8 cellular contexts compared by ENCODE assay signal in genomic region chr11:128694618-128695481, GRCh38. TPM values are rescaled to one million over a fixed set of nuclear protein-coding genes. Genes with fewer than 3 reads are reported as not detected.
DNase-seq lines count a peak whose midpoint lies in the region; ATAC-seq and TF ChIP-seq lines count a peak whose summit lies in the region.

No MANE protein-coding gene starts in this region.

- H3K4me1 ChIP-seq in endodermal cell (ENCODE audit: control insufficient read depth, insufficient read depth, low read length): no peaks in the 10 kb centered on the region

- peak overlapping the region; percentile 93 for H3K4me3 Mint-ChIP-seq in T-helper 2 cell treated with Interferon-gamma antibody and Interleukin-4, amounts not matched to agents 5 μg/mL and 100 μg/mL, for 36 hours
- H3K4me3 Mint-ChIP-seq in endodermal cell (peak overlapping the region; percentile 55), nephron (peak overlapping the region; percentile 84 to 89 (median 87))

- H3K9ac ChIP-seq in endodermal cell (ENCODE audit: extremely low read depth, low read length, poor library complexity, severe bottlenecking): no peak overlapping the region

- peaks cover 46% of the 10 kb centered on the region for H3K4me1 Mint-ChIP-seq in T-helper 2 cell treated with Interferon-gamma antibody and Interleukin-4, amounts not matched to agents 5 μg/mL and 100 μg/mL, for 36 hours (ENCODE audit: low read depth)
- peaks cover 32% of the 10 kb centered on the region for H3K4me1 Mint-ChIP-seq in endodermal cell
- peaks cover 34% of the 10 kb centered on the region for H3K4me1 Mint-ChIP-seq in nephron

- WGBS in endodermal cell (ENCODE audit: insufficient coverage in 1 of 2, insufficient read length in 1 of 2), 2 experiments: 3 to 6% methylated on average over 38 to 70 of the region's 70 CpGs

- peaks cover 28% of the 10 kb centered on the region for H3K36me3 Mint-ChIP-seq in T-helper 2 cell treated with Interferon-gamma antibody and Interleukin-4, amounts not matched to agents 5 μg/mL and 100 μg/mL, for 36 hours (ENCODE audit: low read depth)
- H3K36me3 Mint-ChIP-seq in endodermal cell (ENCODE audit: low read depth) (no peaks in the 10 kb centered on the region), nephron (ENCODE audit: low read depth) (peaks cover 4% of the 10 kb centered on the region)

- peak overlapping the region; percentile 92 for H3K27ac Mint-ChIP-seq in T-helper 2 cell treated with Interferon-gamma antibody and Interleukin-4, amounts not matched to agents 5 μg/mL and 100 μg/mL, for 36 hours
- H3K27ac Mint-ChIP-seq in endodermal cell: no peak overlapping the region
- H3K27ac Mint-ChIP-seq in nephron: peak overlapping the region in 2 of 3 experiments; percentile 59 to 77

- H3K27me3 Mint-ChIP-seq in T-helper 2 cell treated with Interferon-gamma antibody and Interleukin-4, amounts not matched to agents 5 μg/mL and 100 μg/mL, for 36 hours (ENCODE audit: low read depth): peaks cover 29% of the 10 kb centered on the region
- H3K27me3 Mint-ChIP-seq in endodermal cell (ENCODE audit: insufficient read depth): peaks cover 89% of the 10 kb centered on the region
- H3K27me3 Mint-ChIP-seq in nephron (ENCODE audit: low read depth): peaks cover 90% of the 10 kb centered on the region

- no peaks in the 10 kb centered on the region for H3K9me3 ChIP-seq in endodermal cell (ENCODE audit: control insufficient read depth, low read length)

- peak; percentile 45 for DNase-seq in ELR (ENCODE audit: low read depth)
- no peak for DNase-seq in HFF-Myc (ENCODE audit: extremely low read depth, low read depth)
- no peak for DNase-seq in T-helper 2 cell treated with Interferon-gamma antibody and Interleukin-4, amounts not matched to agents 5 μg/mL and 100 μg/mL, for 36 hours (ENCODE audit: low spot score)
- DNase-seq in endodermal cell: peak; percentile 82
- no peak for DNase-seq in NCI-H1105 treated with DMSO at 0.1 percent for 48 hours (lab: John Stamatoyannopoulos, UW)

- H3K36me3 ChIP-seq in endodermal cell (ENCODE audit: control insufficient read depth, insufficient read depth, low read length): no peaks in the 10 kb centered on the region

- peaks cover 94% of the 10 kb centered on the region for H3K27me3 ChIP-seq in endodermal cell (ENCODE audit: control insufficient read depth, insufficient read depth, low read length, poor library complexity, severe bottlenecking)

- H3K9me3 Mint-ChIP-seq in T-helper 2 cell treated with Interferon-gamma antibody and Interleukin-4, amounts not matched to agents 5 μg/mL and 100 μg/mL, for 36 hours: no peaks in the 10 kb centered on the region
- H3K9me3 Mint-ChIP-seq in endodermal cell: no peaks in the 10 kb centered on the region
- no peaks in the 10 kb centered on the region for H3K9me3 Mint-ChIP-seq in nephron

- H3K27ac ChIP-seq in endodermal cell (ENCODE audit: low read depth, low read length): no peak overlapping the region

- ATAC-seq in HG03108 (IDR thresholded peaks at IDR 0.05; ENCODE audit: unreplicated experiment) (no peak), HG02623 (IDR thresholded peaks at IDR 0.05; ENCODE audit: unreplicated experiment) (no peak)

- TF ChIP-seq CTCF in HFF-Myc (IDR thresholded peaks at IDR 0.05; ENCODE audit: low read depth, low read length, missing control alignments) (no peak), endodermal cell (conservative IDR thresholded peaks at IDR 0.05) (no peak), nephron (IDR thresholded peaks at IDR 0.05; ENCODE audit: unreplicated experiment in 3 of 3) (no peak)

- H3K4me3 ChIP-seq in HFF-Myc (replicated peaks; ENCODE audit: low read depth, low read length) (peak overlapping the region; percentile 63), endodermal cell (ENCODE audit: low read length) (peak overlapping the region; percentile 71)

RNA-seq across cellular contexts. Expression of gene FLI1, which starts 1.0 kb away (rescaled TPM):
- total RNA-seq in endodermal cell: under 1 TPM in 1 of 2 donors, not detected in 1; 0.20 TPM
- polyA plus RNA-seq in endodermal cell (2013, experiment 1 of 2): 2.2 TPM
- 2.0 TPM for polyA plus RNA-seq in endodermal cell (2013, experiment 2 of 2)

Comparison
In these comparisons a context has a peak if more than half of its experiments do, and no peak if none do; other contexts are left out.
1. DNase-seq: peak in ELR (single experiment) and endodermal cell (single experiment); none in HFF-Myc (single experiment), T-helper 2 cell treated with Interferon-gamma antibody and Interleukin-4, amounts not matched to agents 5 μg/mL and 100 μg/mL, for 36 hours (single experiment) and NCI-H1105 treated with DMSO at 0.1 percent for 48 hours (single experiment).
2. Peak in every context shown above with its lines, with median percentiles within 50 percentile points of each other: H3K4me3 Mint-ChIP-seq.